1 cellular context compared by ENCODE assay signal in genomic region chr3:133486658-133487057, GRCh38.
TF ChIP-seq lines count a peak whose summit lies in the region.

No MANE protein-coding gene starts in this region.

TF ChIP-seq in GM23338, 12 proteins besides CTCF, POLR2A, EP300 and RAD21 (continued from another document):
- TF ChIP-seq, protein P1, sequence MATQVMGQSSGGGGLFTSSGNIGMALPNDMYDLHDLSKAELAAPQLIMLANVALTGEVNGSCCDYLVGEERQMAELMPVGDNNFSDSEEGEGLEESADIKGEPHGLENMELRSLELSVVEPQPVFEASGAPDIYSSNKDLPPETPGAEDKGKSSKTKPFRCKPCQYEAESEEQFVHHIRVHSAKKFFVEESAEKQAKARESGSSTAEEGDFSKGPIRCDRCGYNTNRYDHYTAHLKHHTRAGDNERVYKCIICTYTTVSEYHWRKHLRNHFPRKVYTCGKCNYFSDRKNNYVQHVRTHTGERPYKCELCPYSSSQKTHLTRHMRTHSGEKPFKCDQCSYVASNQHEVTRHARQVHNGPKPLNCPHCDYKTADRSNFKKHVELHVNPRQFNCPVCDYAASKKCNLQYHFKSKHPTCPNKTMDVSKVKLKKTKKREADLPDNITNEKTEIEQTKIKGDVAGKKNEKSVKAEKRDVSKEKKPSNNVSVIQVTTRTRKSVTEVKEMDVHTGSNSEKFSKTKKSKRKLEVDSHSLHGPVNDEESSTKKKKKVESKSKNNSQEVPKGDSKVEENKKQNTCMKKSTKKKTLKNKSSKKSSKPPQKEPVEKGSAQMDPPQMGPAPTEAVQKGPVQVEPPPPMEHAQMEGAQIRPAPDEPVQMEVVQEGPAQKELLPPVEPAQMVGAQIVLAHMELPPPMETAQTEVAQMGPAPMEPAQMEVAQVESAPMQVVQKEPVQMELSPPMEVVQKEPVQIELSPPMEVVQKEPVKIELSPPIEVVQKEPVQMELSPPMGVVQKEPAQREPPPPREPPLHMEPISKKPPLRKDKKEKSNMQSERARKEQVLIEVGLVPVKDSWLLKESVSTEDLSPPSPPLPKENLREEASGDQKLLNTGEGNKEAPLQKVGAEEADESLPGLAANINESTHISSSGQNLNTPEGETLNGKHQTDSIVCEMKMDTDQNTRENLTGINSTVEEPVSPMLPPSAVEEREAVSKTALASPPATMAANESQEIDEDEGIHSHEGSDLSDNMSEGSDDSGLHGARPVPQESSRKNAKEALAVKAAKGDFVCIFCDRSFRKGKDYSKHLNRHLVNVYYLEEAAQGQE (IDR thresholded peaks at IDR 0.05; ENCODE audit: unreplicated experiment) = no peak
- TF ChIP-seq NANOG (IDR thresholded peaks at IDR 0.05; ENCODE audit: borderline replicate concordance) = no peak
- TF ChIP-seq CREB1 (CRISPR knock-in tag; IDR thresholded peaks at IDR 0.05; ENCODE audit: low read depth) = no peak
- TF ChIP-seq STAT1 (IDR thresholded peaks at IDR 0.05; ENCODE audit: unreplicated experiment) = no peak
- TF ChIP-seq JUNB (IDR thresholded peaks at IDR 0.05; ENCODE audit: unreplicated experiment) = no peak
- TF ChIP-seq EZH2 (IDR thresholded peaks at IDR 0.05; ENCODE audit: low read depth, unreplicated experiment) = no peak
- no peak for TF ChIP-seq EZH2phosphoT487 (IDR thresholded peaks at IDR 0.05; ENCODE audit: unreplicated experiment)
- no peak for TF ChIP-seq ZNF331 (CRISPR knock-in tag; IDR thresholded peaks at IDR 0.05; ENCODE audit: low read depth)
- no peak for TF ChIP-seq POLR2AphosphoS5 (IDR thresholded peaks at IDR 0.05; ENCODE audit: low read depth)
- TF ChIP-seq ZNF462 (CRISPR knock-in tag; IDR thresholded peaks at IDR 0.05) = no peak
